In the genomic region with DNA sequence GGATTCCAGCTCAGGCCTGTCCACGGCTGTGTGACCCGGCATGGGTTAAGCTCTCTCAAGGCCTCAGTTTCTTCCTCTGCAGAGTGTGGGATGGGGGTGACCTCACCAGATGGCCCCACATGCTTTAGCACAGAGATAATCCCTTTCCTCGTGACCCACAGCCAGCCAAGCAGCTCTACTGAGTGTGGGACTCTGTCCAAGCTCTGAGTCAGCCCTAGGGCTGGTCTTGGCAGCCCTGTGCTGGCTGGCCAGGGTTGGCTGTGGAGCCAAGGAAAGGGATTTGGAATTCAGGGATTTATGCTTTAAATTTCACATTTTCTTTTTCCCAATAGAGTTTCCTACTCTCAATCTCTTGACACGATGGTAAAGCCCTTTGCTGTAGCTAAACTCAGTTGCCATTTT, we compare ENCODE assay signal across 8 cellular contexts. TPM values are rescaled to one million over a fixed set of nuclear protein-coding genes. Genes with fewer than 3 reads are reported as not detected.
DNase-seq lines count a peak whose midpoint lies in the region; ATAC-seq, FAIRE-seq and TF ChIP-seq lines count a peak whose summit lies in the region.

No MANE protein-coding gene starts in this region.

- CTCF ChIA-PET in A549 (lab: Yijun Ruan, JAX), result interaction anchor here (1.5 to 1.8 kb wide), 3 partner anchors 11 to 25 kb away, joined by 4 to 6 read pairs (median 5); no protein-coding TSS in a partner anchor
- CTCF ChIA-PET in endothelial cell of umbilical vein (lab: Charles Lee), result interaction anchor here (0.7 to 1.5 kb wide), 5 partner anchors 11 to 76 kb away, joined by 3 to 9 read pairs (median 4); no protein-coding TSS in a partner anchor
- CTCF ChIA-PET in activated CD8-positive, alpha-beta T cell treated with anti-CD3 and anti-CD28 coated beads for 36 hours (lab: Charles Lee), result interaction anchor here (1.2 kb wide), 2 partner anchors 9 to 24 kb away, joined by 3 read pairs; no protein-coding TSS in a partner anchor

- no peak for TF ChIP-seq EP300 in A549 (IDR thresholded peaks at IDR 0.05)

- H3K9me3 ChIP-seq in A549 (no peaks in the 10 kb centered on the region), endothelial cell of umbilical vein (replicated peaks; ENCODE audit: control insufficient read depth, insufficient read depth, low read length) (no peaks in the 10 kb centered on the region), Karpas-422 (ENCODE audit: low read length) (peaks cover 5% of the 10 kb centered on the region; the same call in 1 of the 2 replicates)

- H3K4me3 ChIP-seq in A549, result no peak overlapping the region
- no peak overlapping the region for H3K4me3 ChIP-seq in endothelial cell of umbilical vein (replicated peaks in 1 of 3; ENCODE audit: insufficient read depth in 1 of 3, low read depth in 1 of 3, low read length in 3 of 3)
- no peak overlapping the region for H3K4me3 ChIP-seq in Karpas-422 (ENCODE audit: low read length)

- WGBS in A549 (ENCODE audit: missing lambda C conversion rate), result 6% methylated on average over 3 of the region's 4 CpGs

- dilution Hi-C loops in endothelial cell of umbilical vein (cut with MboI; ENCODE audit: extremely low pct_ligation_motif_present, low sequenced_read_pairs), result no loop called here

- no peak for TF ChIP-seq CTCF in A549 (IDR thresholded peaks at IDR 0.05)
- no peak for TF ChIP-seq CTCF in endothelial cell of umbilical vein (IDR thresholded peaks at IDR 0.05; ENCODE audit: extremely low read depth in 1 of 2, insufficient read depth in 1 of 2, low read depth in 1 of 2, low read length in 2 of 2)
- TF ChIP-seq CTCF in activated CD8-positive, alpha-beta T cell treated with anti-CD3 and anti-CD28 coated beads for 36 hours (IDR thresholded peaks at IDR 0.05), result no peak

- H3K79me2 ChIP-seq in endothelial cell of umbilical vein (ENCODE audit: control insufficient read depth, insufficient read depth, low read length) (no peaks in the 10 kb centered on the region), Karpas-422 (ENCODE audit: low read length) (no peaks in the 10 kb centered on the region)

- POLR2A ChIA-PET in A549 (lab: Yijun Ruan, JAX) (no interaction called here), endothelial cell of umbilical vein (lab: Charles Lee) (no interaction called here)
- POLR2A ChIA-PET in activated CD8-positive, alpha-beta T cell treated with anti-CD3 and anti-CD28 coated beads for 36 hours (lab: Charles Lee), result interaction anchor here (1.0 to 1.7 kb wide), 3 partner anchors 8 to 24 kb away, joined by 4 to 7 read pairs (median 4); no protein-coding TSS in a partner anchor

- H3K4me1 ChIP-seq in A549, result peaks cover 19% of the 10 kb centered on the region
- peaks cover 6% of the 10 kb centered on the region for H3K4me1 ChIP-seq in endothelial cell of umbilical vein (ENCODE audit: control insufficient read depth, extremely low read depth, insufficient read depth, low read length)
- H3K4me1 ChIP-seq in Karpas-422 (ENCODE audit: low read length), result peaks cover 11% of the 10 kb centered on the region

- H3K9me3 Mint-ChIP-seq in stimulated activated memory B cell treated with anti-CD40 and anti-IgM and Interleukin-4, amounts not matched to agents 10 μg/mL and 1 μg/mL and 100 μg/mL, for 72 hours, result no peaks in the 10 kb centered on the region
- H3K9me3 Mint-ChIP-seq in activated CD8-positive, alpha-beta T cell treated with anti-CD3 and anti-CD28 coated beads for 36 hours, result peaks cover 2% of the 10 kb centered on the region

- peak overlapping the region; percentile 51 for H3K4me2 ChIP-seq in A549
- no peak overlapping the region for H3K4me2 ChIP-seq in endothelial cell of umbilical vein (ENCODE audit: insufficient read depth, low read length)
- H3K4me2 ChIP-seq in Karpas-422 (ENCODE audit: low read depth, low read length, poor library complexity, severe bottlenecking), result no peak overlapping the region

- no peaks in the 10 kb centered on the region for H3K9me2 ChIP-seq in Karpas-422 (replicated peaks; ENCODE audit: insufficient read depth, low read length)

- BruUV-seq in endothelial cell of umbilical vein (replicated peaks; lab: Mats Ljungman, UMichigan), result no TSS peak

- H3K4me3 Mint-ChIP-seq in stimulated activated memory B cell treated with anti-CD40 and anti-IgM and Interleukin-4, amounts not matched to agents 10 μg/mL and 1 μg/mL and 100 μg/mL, for 72 hours, result no peak overlapping the region
- no peak overlapping the region for H3K4me3 Mint-ChIP-seq in activated CD8-positive, alpha-beta T cell treated with anti-CD3 and anti-CD28 coated beads for 36 hours

- TF ChIP-seq RAD21 in A549 (conservative IDR thresholded peaks at IDR 0.05 in 1 of 2, IDR thresholded peaks at IDR 0.05 in 1 of 2), result no peak

- H3K36me3 ChIP-seq in endothelial cell of umbilical vein (ENCODE audit: control insufficient read depth in 2 of 2, extremely low read depth in 1 of 2, insufficient read depth in 2 of 2, low read length in 2 of 2), result no peaks in the 10 kb centered on the region
- H3K36me3 ChIP-seq in Karpas-422 (ENCODE audit: insufficient read depth, low read length), result no peaks in the 10 kb centered on the region

- peak; percentile 96 to 97 for ATAC-seq in A549
- ATAC-seq in stimulated activated memory B cell treated with anti-CD40 and anti-IgM and Interleukin-4, amounts not matched to agents 10 μg/mL and 1 μg/mL and 100 μg/mL, for 72 hours, result no peak
- ATAC-seq in activated CD8-positive, alpha-beta T cell treated with anti-CD3 and anti-CD28 coated beads for 36 hours, result no peak

- no peaks in the 10 kb centered on the region for H3K9me1 ChIP-seq in endothelial cell of umbilical vein (replicated peaks; ENCODE audit: control insufficient read depth, extremely low read depth, insufficient read depth, low read length)

- H3K9ac ChIP-seq in endothelial cell of umbilical vein (replicated peaks; ENCODE audit: extremely low read depth, insufficient read depth, low read length), result no peak overlapping the region
- no peak overlapping the region for H3K9ac ChIP-seq in Karpas-422 (ENCODE audit: low read length)

- TF ChIP-seq POLR2A in A549 (IDR thresholded peaks at IDR 0.05; ENCODE audit: low read length) (no peak), endothelial cell of umbilical vein (IDR thresholded peaks at IDR 0.05; ENCODE audit: low read depth, low read length) (no peak)

- no peak overlapping the region for H3K27ac Mint-ChIP-seq in stimulated activated memory B cell treated with anti-CD40 and anti-IgM and Interleukin-4, amounts not matched to agents 10 μg/mL and 1 μg/mL and 100 μg/mL, for 72 hours
- no peak overlapping the region for H3K27ac Mint-ChIP-seq in activated CD8-positive, alpha-beta T cell treated with anti-CD3 and anti-CD28 coated beads for 36 hours

- H3K27ac ChIP-seq in A549 (peak overlapping the region; percentile 73 to 89), endothelial cell of umbilical vein (ENCODE audit: insufficient read depth, low read depth, low read length) (no peak overlapping the region), Karpas-422 (ENCODE audit: low read length) (no peak overlapping the region)

- intact Hi-C loops in endothelial cell of umbilical vein (cut with micrococcal nuclease), result no loop called here
- intact Hi-C loops in activated CD8-positive, alpha-beta T cell treated with anti-CD3 and anti-CD28 coated beads for 36 hours (cut with micrococcal nuclease), result no loop called here

- peaks cover 1 to 2% of the 10 kb centered on the region in 2 experiments for H3K27me3 ChIP-seq in endothelial cell of umbilical vein (ENCODE audit: control insufficient read depth in 2 of 2, insufficient read depth in 2 of 2, low read length in 2 of 2)
- no peaks in the 10 kb centered on the region for H3K27me3 ChIP-seq in Karpas-422 (ENCODE audit: low read length)

- H4K20me1 ChIP-seq in endothelial cell of umbilical vein (replicated peaks; ENCODE audit: control insufficient read depth, extremely low read depth, insufficient read depth, low read length), result no peaks in the 10 kb centered on the region
- H4K20me1 ChIP-seq in Karpas-422 (ENCODE audit: insufficient read depth, low read depth, low read length), result no peaks in the 10 kb centered on the region

- no peaks in the 10 kb centered on the region for H3K27me3 Mint-ChIP-seq in stimulated activated memory B cell treated with anti-CD40 and anti-IgM and Interleukin-4, amounts not matched to agents 10 μg/mL and 1 μg/mL and 100 μg/mL, for 72 hours
- H3K27me3 Mint-ChIP-seq in activated CD8-positive, alpha-beta T cell treated with anti-CD3 and anti-CD28 coated beads for 36 hours, result no peaks in the 10 kb centered on the region

- no peak overlapping the region for H2AFZ ChIP-seq in endothelial cell of umbilical vein (ENCODE audit: low read depth, low read length)
- H2AFZ ChIP-seq in Karpas-422 (ENCODE audit: low read length), result no peak overlapping the region

- no peaks in the 10 kb centered on the region for H3K36me3 Mint-ChIP-seq in stimulated activated memory B cell treated with anti-CD40 and anti-IgM and Interleukin-4, amounts not matched to agents 10 μg/mL and 1 μg/mL and 100 μg/mL, for 72 hours
- peaks cover 4% of the 10 kb centered on the region for H3K36me3 Mint-ChIP-seq in activated CD8-positive, alpha-beta T cell treated with anti-CD3 and anti-CD28 coated beads for 36 hours (ENCODE audit: low read depth)

- FAIRE-seq in A549 (lab: Jason Lieb, UNC) (peak; percentile 7), endothelial cell of umbilical vein (lab: Jason Lieb, UNC) (peak; percentile 99)

- peaks cover 4% of the 10 kb centered on the region for H3K4me1 Mint-ChIP-seq in stimulated activated memory B cell treated with anti-CD40 and anti-IgM and Interleukin-4, amounts not matched to agents 10 μg/mL and 1 μg/mL and 100 μg/mL, for 72 hours
- peaks cover 11% of the 10 kb centered on the region for H3K4me1 Mint-ChIP-seq in activated CD8-positive, alpha-beta T cell treated with anti-CD3 and anti-CD28 coated beads for 36 hours (ENCODE audit: low read depth)

- peak; percentile 46 to 80 for DNase-seq in A549 (ENCODE audit: low read depth in 1 of 2, low spot score in 1 of 2)
- peak; percentile 96 for DNase-seq in NCI-H226
- peak; percentile 93 for DNase-seq in endothelial cell of umbilical vein (ENCODE audit: low read depth, low spot score)
- DNase-seq in middle frontal gyrus (ENCODE audit: extremely low spot score, low spot score), result peak; percentile 83
- DNase-seq in NCI-H2171 treated with DMSO at 0.1 percent for 48 hours (lab: John Stamatoyannopoulos, UW), result no peak
- no peak for DNase-seq in activated CD8-positive, alpha-beta T cell treated with anti-CD3 and anti-CD28 coated beads for 36 hours
- DNase-seq in Karpas-422, result no peak

RNA-seq across cellular contexts. Expression of a gene that starts 19.7 kb away (rescaled TPM):
- polyA plus RNA-seq in A549 (2011; rRNA removed), result 0.12 and 0.24 TPM in 2 replicates
- polyA plus RNA-seq in A549 (2012; cell fraction: cytosol; rRNA removed), result 0.04 and 0.10 TPM in 2 replicates
- 0.60 and 0.73 TPM in 2 replicates for polyA plus RNA-seq in A549 (2012; cell fraction: nucleus; rRNA removed)
- 0.07 to 0.54 TPM (median 0.15 TPM) in 3 replicates for polyA plus RNA-seq in A549 (2017; fragmentation: RNase III; extraction: RNeasy Plus Mini Kit Qiagen cat#74134 plus additional on column Dnase treatment)
- 0.29 and 0.63 TPM in 2 replicates for polyA minus RNA-seq in A549 (2011; rRNA and poly(A)+ RNA removed)
- not detected in 2 replicates for total RNA-seq in endothelial cell of umbilical vein
- polyA plus RNA-seq in endothelial cell of umbilical vein, result 0.04 and 0.10 TPM in 2 replicates
- not detected in 2 replicates for polyA plus RNA-seq in endothelial cell of umbilical vein (2011; cell fraction: cytosol; rRNA removed)
- not detected in 2 replicates for polyA plus RNA-seq in endothelial cell of umbilical vein (2011; cell fraction: nucleus; rRNA removed)
- polyA plus RNA-seq in endothelial cell of umbilical vein (2012), result not detected in 2 replicates
- polyA minus RNA-seq in endothelial cell of umbilical vein, result 0.13 TPM in 1 of 2 replicates, not detected in the other
- polyA minus RNA-seq in endothelial cell of umbilical vein (2011; cell fraction: cytosol; rRNA and poly(A)+ RNA removed), result not detected
- polyA minus RNA-seq in endothelial cell of umbilical vein (2011; cell fraction: nucleus; rRNA and poly(A)+ RNA removed), result 0.72 and 1.2 TPM in 2 replicates
- total RNA-seq in activated CD8-positive, alpha-beta T cell treated with anti-CD3 and anti-CD28 coated beads for 36 hours, result 10 to 100 TPM in 1 of 2 experiments, 1 to 10 TPM in 1; 9.9 to 10.5 TPM
- 7.4 and 8.9 TPM in 2 replicates for total RNA-seq in Karpas-422 (2014; rRNA removed; shearing (Covaris generic); ENCODE audit: low replicate concordance)

RNA-seq across cellular contexts. Expression of a gene that starts 56.8 kb away (rescaled TPM):
- polyA plus RNA-seq in A549 (2011; rRNA removed) (39.3 and 43.1 TPM in 2 replicates), A549 (2017; fragmentation: RNase III; extraction: RNeasy Plus Mini Kit Qiagen cat#74134 plus additional on column Dnase treatment) (85.3 to 94.1 TPM (median 93.1 TPM) in 3 replicates), endothelial cell of umbilical vein (167 and 314 TPM in 2 replicates)
- polyA plus RNA-seq in A549 (2012; cell fraction: cytosol; rRNA removed), result 193 and 300 TPM in 2 replicates
- polyA plus RNA-seq in A549 (2012; cell fraction: nucleus; rRNA removed), result 430 and 585 TPM in 2 replicates
- 64.1 and 89.8 TPM in 2 replicates for polyA minus RNA-seq in A549 (2011; rRNA and poly(A)+ RNA removed)
- 155 and 165 TPM in 2 replicates for total RNA-seq in endothelial cell of umbilical vein
- 124 and 169 TPM in 2 replicates for polyA plus RNA-seq in endothelial cell of umbilical vein (2011; cell fraction: cytosol; rRNA removed)
- 196 and 256 TPM in 2 replicates for polyA plus RNA-seq in endothelial cell of umbilical vein (2011; cell fraction: nucleus; rRNA removed)
- 85.0 and 104 TPM in 2 replicates for polyA plus RNA-seq in endothelial cell of umbilical vein (2012)
- polyA minus RNA-seq in endothelial cell of umbilical vein, result 116 and 118 TPM in 2 replicates
- polyA minus RNA-seq in endothelial cell of umbilical vein (2011; cell fraction: cytosol; rRNA and poly(A)+ RNA removed), result 109 TPM
- 50.4 and 95.0 TPM in 2 replicates for polyA minus RNA-seq in endothelial cell of umbilical vein (2011; cell fraction: nucleus; rRNA and poly(A)+ RNA removed)
- 100 to 1,000 TPM; 136 TPM for total RNA-seq in activated CD8-positive, alpha-beta T cell treated with anti-CD3 and anti-CD28 coated beads for 36 hours
- 86.9 and 184 TPM in 2 replicates for total RNA-seq in Karpas-422 (2014; rRNA removed; shearing (Covaris generic); ENCODE audit: low replicate concordance)

Comparison
In these comparisons a context has a peak if more than half of its experiments do, and no peak if none do; other contexts are left out.
1. ATAC-seq: peak in A549 (2 of 2); none in stimulated activated memory B cell treated with anti-CD40 and anti-IgM and Interleukin-4, amounts not matched to agents 10 μg/mL and 1 μg/mL and 100 μg/mL, for 72 hours (single experiment) and activated CD8-positive, alpha-beta T cell treated with anti-CD3 and anti-CD28 coated beads for 36 hours (single experiment).
2. DNase-seq: peak in A549 (2 of 2), NCI-H226 (single experiment), endothelial cell of umbilical vein (single experiment) and middle frontal gyrus (single experiment); none in NCI-H2171 treated with DMSO at 0.1 percent for 48 hours (single experiment), activated CD8-positive, alpha-beta T cell treated with anti-CD3 and anti-CD28 coated beads for 36 hours (single experiment) and Karpas-422 (single experiment).
3. H3K27ac ChIP-seq: peak in A549 (2 of 2); none in endothelial cell of umbilical vein (single experiment) and Karpas-422 (single experiment).